Comparison of ENCODE assay signal across 16 cellular contexts in genomic region chr20:49833483-49833882, GRCh38. TPM values are rescaled to one million over a fixed set of nuclear protein-coding genes. Genes with fewer than 3 reads are reported as not detected.
DNase-seq lines count a peak whose midpoint lies in the region; ATAC-seq and TF ChIP-seq lines count a peak whose summit lies in the region.
"Had no signal": no experiment of that assay in that cellular context is flagged by ENCODE, and none has a peak within 500 bp of the region (broad histone marks: within the 10 kb centered on the region; RNA-seq: fewer than 3 reads in every experiment).

No MANE protein-coding gene starts in this region.

- H3K4me1 ChIP-seq in Karpas-422 (ENCODE audit: low read length) (0 out of 2 replicates have a peak, but pooled peaks cover 3% of the 10 kb centered on the region), neuronal stem cell (ENCODE audit: control insufficient read depth in 2 of 2, insufficient read depth in 1 of 2, low read depth in 1 of 2, low read length in 2 of 2) (peaks cover 6 to 11% of the 10 kb centered on the region in 2 donors), sigmoid colon (peaks cover 0 to 4% (median 0%) of the 10 kb centered on the region in 4 donors)

- H2AK5ac ChIP-seq in neuronal stem cell (ENCODE audit: low read depth, low read length), result no peak overlapping the region

- no peak overlapping the region for H3K4me2 ChIP-seq in Karpas-422 (ENCODE audit: low read depth, low read length, poor library complexity, severe bottlenecking)
- no peak overlapping the region for H3K4me2 ChIP-seq in neuronal stem cell (ENCODE audit: insufficient read depth, low read length, poor library complexity, severe bottlenecking)
- H3K4me2 ChIP-seq: BLaER1 treated with 17β-estradiol and CSF1 and Interleukin-3, amounts not matched to agents 10 nM and 100 nM had no signal

- H3K27me3 ChIP-seq in Karpas-422 (ENCODE audit: low read length), result no peaks in the 10 kb centered on the region
- no peaks in the 10 kb centered on the region for H3K27me3 ChIP-seq in neuronal stem cell (ENCODE audit: control insufficient read depth in 3 of 3, insufficient read depth in 3 of 3, low read depth in 1 of 3, low read length in 3 of 3)
- no peaks in the 10 kb centered on the region for H3K27me3 ChIP-seq in sigmoid colon
- H3K27me3 ChIP-seq: BLaER1 treated with 17β-estradiol and CSF1 and Interleukin-3, amounts not matched to agents 10 nM and 100 nM had no signal

- H3K14ac ChIP-seq in neuronal stem cell (ENCODE audit: low read length), result no peak overlapping the region

- H3K36me3 ChIP-seq in Karpas-422 (ENCODE audit: insufficient read depth, low read length), result peaks cover 9% of the 10 kb centered on the region
- H3K36me3 ChIP-seq in neuronal stem cell (replicated peaks in 1 of 2; ENCODE audit: control insufficient read depth in 2 of 2, insufficient read depth in 2 of 2, low read length in 2 of 2), result peaks cover 0 to 36% of the 10 kb centered on the region in 2 donors
- H3K36me3 ChIP-seq in sigmoid colon, result peaks cover 0 to 14% (median 2%) of the 10 kb centered on the region in 4 donors

- TF ChIP-seq CTCF in VCaP (conservative IDR thresholded peaks at IDR 0.05) (no peak), sigmoid colon (IDR thresholded peaks at IDR 0.05) (no peak)

- H3K79me2 ChIP-seq in Karpas-422 (ENCODE audit: low read length), result 0 out of 2 replicates have a peak, but pooled peaks cover 3% of the 10 kb centered on the region

- no peak overlapping the region for H3K9ac ChIP-seq in Karpas-422 (ENCODE audit: low read length)
- H3K9ac ChIP-seq in neuronal stem cell (ENCODE audit: low read depth, low read length, poor library complexity), result no peak overlapping the region
- H3K9ac ChIP-seq: BLaER1 treated with 17β-estradiol and CSF1 and Interleukin-3, amounts not matched to agents 10 nM and 100 nM had no signal

- no peak for TF ChIP-seq POLR2A in sigmoid colon (IDR thresholded peaks at IDR 0.05)

- no peak overlapping the region for H3K18ac ChIP-seq in neuronal stem cell (ENCODE audit: low read length)

- WGBS in neuronal stem cell (ENCODE audit: extremely low coverage in 2 of 2, insufficient read length in 2 of 2, insufficient replicate concordance in 1 of 2), 2 donors, result no CpG with 5 or more reads among the region's 4 CpGs
- 93 to 97% methylated on average over 4 of the region's 4 CpGs for WGBS in sigmoid colon, 2 donors

- no peaks in the 10 kb centered on the region for H3K9me2 ChIP-seq in Karpas-422 (replicated peaks; ENCODE audit: insufficient read depth, low read length)

- H4K91ac ChIP-seq in neuronal stem cell (ENCODE audit: low read depth, low read length, poor library complexity), result no peak overlapping the region

- H3K23ac ChIP-seq in neuronal stem cell (ENCODE audit: low read depth, low read length, poor library complexity), result no peak overlapping the region

- H3K79me1 ChIP-seq in neuronal stem cell (ENCODE audit: low read depth, low read length), result peaks cover 2% of the 10 kb centered on the region

- H3K27ac ChIP-seq in Karpas-422 (ENCODE audit: low read length), result no peak overlapping the region
- H3K27ac ChIP-seq in VCaP, result peak overlapping the region; percentile 80
- no peak overlapping the region for H3K27ac ChIP-seq in neuronal stem cell (replicated peaks; ENCODE audit: low read length)
- no peak overlapping the region for H3K27ac ChIP-seq in sigmoid colon
- H3K27ac ChIP-seq: BLaER1 treated with 17β-estradiol and CSF1 and Interleukin-3, amounts not matched to agents 10 nM and 100 nM had no signal

- H2BK15ac ChIP-seq in neuronal stem cell (ENCODE audit: low read length), result no peak overlapping the region

- no peak overlapping the region for H2AFZ ChIP-seq in Karpas-422 (ENCODE audit: low read length)
- H2AFZ ChIP-seq in neuronal stem cell (ENCODE audit: low read length), result no peak overlapping the region

- H2BK120ac ChIP-seq in neuronal stem cell (ENCODE audit: low read depth, low read length), result no peak overlapping the region

- intact Hi-C loops in sigmoid colon (cut with DNase I), result no loop called here

- no peaks in the 10 kb centered on the region for H4K20me1 ChIP-seq in Karpas-422 (ENCODE audit: insufficient read depth, low read depth, low read length)

- H3K9me3 ChIP-seq in Karpas-422 (ENCODE audit: low read length), result no peaks in the 10 kb centered on the region
- peaks cover 0 to 4% of the 10 kb centered on the region in 2 donors for H3K9me3 ChIP-seq in neuronal stem cell (replicated peaks in 1 of 2; ENCODE audit: control insufficient read depth in 2 of 2, insufficient read depth in 1 of 2, low read depth in 1 of 2, low read length in 2 of 2)
- H3K9me3 ChIP-seq in sigmoid colon, result no peaks in the 10 kb centered on the region

- no peak overlapping the region for H2BK5ac ChIP-seq in neuronal stem cell (ENCODE audit: low read length)

- H3K4ac ChIP-seq in neuronal stem cell (ENCODE audit: low read length), result no peak overlapping the region

- no peak for TF ChIP-seq EP300 in sigmoid colon (IDR thresholded peaks at IDR 0.05)

- ATAC-seq in HG02798 (IDR thresholded peaks at IDR 0.05; ENCODE audit: poor library complexity, unreplicated experiment) (no peak), HG03039 (IDR thresholded peaks at IDR 0.05; ENCODE audit: unreplicated experiment) (no peak)

- H3K4me3 ChIP-seq in Karpas-422 (ENCODE audit: low read length), result no peak overlapping the region
- H3K4me3 ChIP-seq in neuronal stem cell (ENCODE audit: low read length in 2 of 2), result no peak overlapping the region
- H3K4me3 ChIP-seq in sigmoid colon, result no peak overlapping the region
- H3K4me3 ChIP-seq: BLaER1 treated with 17β-estradiol and CSF1 and Interleukin-3, amounts not matched to agents 10 nM and 100 nM had no signal

- H2BK12ac ChIP-seq in neuronal stem cell (ENCODE audit: low read length), result no peak overlapping the region

- peak; percentile 92 for DNase-seq in D341Med (ENCODE audit: low spot score)
- DNase-seq in Karpas-422, result peak; percentile 50
- peak; percentile 80 for DNase-seq in neuronal stem cell (ENCODE audit: low spot score)
- DNase-seq in NCI-H1436 treated with DMSO at 0.1 percent for 48 hours (lab: John Stamatoyannopoulos, UW), result no peak
- no peak for DNase-seq in sigmoid colon
- DNase-seq: CD8-positive, alpha-beta memory T cell; DND-41; NCI-H1105 treated with DMSO at 0.1 percent for 48 hours; NCI-H187; NCI-H345; NCI-H526; NK-92 treated with Interleukin-12 subunit alpha and Interleukin-12 subunit beta, amount 100 ng/mL, for 24 hours had no signal

- no peak overlapping the region for H4K8ac ChIP-seq in neuronal stem cell (ENCODE audit: low read depth, low read length)

RNA-seq across cellular contexts. Expression of gene SLC9A8, which starts 20.9 kb away (rescaled TPM):
- 10.0 and 21.5 TPM in 2 replicates for total RNA-seq in Karpas-422 (2014; rRNA removed; shearing (Covaris generic); ENCODE audit: low replicate concordance)
- 2.9 TPM for polyA plus RNA-seq in neuronal stem cell (2013, experiment 1 of 2)
- polyA plus RNA-seq in neuronal stem cell (2013, experiment 2 of 2), result 2.7 TPM
- 1 to 10 TPM; 4.9 to 8.7 (median 6.0) TPM for total RNA-seq in sigmoid colon
- polyA plus RNA-seq in sigmoid colon, result 10 to 100 TPM in 1 of 3 donors, 1 to 10 TPM in 2; 1.8 to 14.7 (median 2.4) TPM

Comparison
In these comparisons a context has a peak if more than half of its experiments do, and no peak if none do; other contexts are left out.
1. DNase-seq: peak in D341Med (single experiment), Karpas-422 (single experiment) and neuronal stem cell (single experiment); none in NCI-H1436 treated with DMSO at 0.1 percent for 48 hours (single experiment) and sigmoid colon (single experiment).